8 cellular contexts compared by ENCODE assay signal in genomic region chr2:27322766-27323591, GRCh38. TPM values are rescaled to one million over a fixed set of nuclear protein-coding genes. Genes with fewer than 3 reads are reported as not detected.
A peak's percentile ranks its signal among the peaks of the same experiment; 100 is the strongest.
DNase-seq lines count a peak whose midpoint lies in the region; ATAC-seq, FAIRE-seq and TF ChIP-seq lines count a peak whose summit lies in the region.

TSS of gene MPV17 (minus strand) at chr2:27323097. CDS start at chr2:27322517, 580 bp downstream.

- H3K36me3 ChIP-seq in pancreas (peaks cover 0 to 14% (median 0%) of the 10 kb centered on the region in 3 donors), thyroid gland (peaks cover 10 to 14% of the 10 kb centered on the region in 2 donors)

- no peaks in the 10 kb centered on the region for H3K9me3 ChIP-seq in pancreas
- no peaks in the 10 kb centered on the region for H3K9me3 ChIP-seq in thyroid gland

- peak within 1 kb of the TSS; percentile 93 to 95 (median 94) for H3K27ac ChIP-seq in pancreas
- peak within 1 kb of the TSS; percentile 77 to 94 (median 89) for H3K27ac ChIP-seq in thyroid gland

- WGBS in pancreas, 2 donors = 0% methylated on average over 39 of the region's 39 CpGs
- 0 to 1% methylated on average over 27 to 35 of the region's 39 CpGs for WGBS in thyroid gland, 2 donors

- no peak for TF ChIP-seq CTCF in GM12864 (IDR thresholded peaks at IDR 0.05; ENCODE audit: low read depth, low read length, missing control alignments)
- no peak for TF ChIP-seq CTCF in pancreas (IDR thresholded peaks at IDR 0.05)
- TF ChIP-seq CTCF in thyroid gland (IDR thresholded peaks at IDR 0.05) = no peak

- H3K4me1 ChIP-seq in pancreas = peaks cover 8 to 26% (median 21%) of the 10 kb centered on the region in 3 donors
- peaks cover 11 to 25% of the 10 kb centered on the region in 2 donors for H3K4me1 ChIP-seq in thyroid gland

- ATAC-seq in HG02678 (IDR thresholded peaks at IDR 0.05; ENCODE audit: unreplicated experiment) (peak; percentile 95), Right ventricle myocardium superior (ENCODE audit: poor library complexity) (peak; percentile 95), pancreas (peak; percentile 88 to 96 (median 96))

- FAIRE-seq in pancreas (lab: Jason Lieb, UNC) = no peak

- peak; percentile 79 for DNase-seq in GM12864 (ENCODE audit: low read depth)
- DNase-seq in NCI-H128 (lab: John Stamatoyannopoulos, UW; ENCODE audit: unreplicated experiment) = peak; percentile 60
- DNase-seq in SW 1271 (lab: John Stamatoyannopoulos, UW) = peak; percentile 94 to 95
- peak; percentile 73 for DNase-seq in activated naive CD8-positive, alpha-beta T cell treated with anti-CD3 and anti-CD28 coated beads, Interleukin-2, amount 50 U/mL, for 16 hours (ENCODE audit: low read depth, low spot score)
- DNase-seq in Right ventricle myocardium superior = peak; percentile 94
- peak; percentile 91 to 97 (median 94) for DNase-seq in pancreas
- DNase-seq in thyroid gland = peak; percentile 94 to 95

- H3K4me3 ChIP-seq in GM12864 (ENCODE audit: low read depth, low read length) = peak within 1 kb of the TSS; percentile 93
- peak within 1 kb of the TSS; percentile 71 to 82 (median 77) for H3K4me3 ChIP-seq in pancreas
- H3K4me3 ChIP-seq in thyroid gland (replicated peaks in 1 of 3) = peak within 1 kb of the TSS; percentile 53 to 81 (median 60)

- intact Hi-C loops in Right ventricle myocardium superior (cut with DNase I) (no loop called here), pancreas (cut with DNase I) (no loop called here), thyroid gland (cut with DNase I) (loop anchor here (5.0 kb wide), 1 partner anchor 34 kb away; the partner anchor contains the start of gene GTF3C2)

- H3K27me3 ChIP-seq in pancreas (no peaks in the 10 kb centered on the region), thyroid gland (no peaks in the 10 kb centered on the region)

- peak; percentile 79 to 95 for TF ChIP-seq POLR2A in thyroid gland (IDR thresholded peaks at IDR 0.05)

RNA-seq across cellular contexts. Expression of gene MPV17, which starts in this region (rescaled TPM):
- total RNA-seq in Right ventricle myocardium superior = 37.2 TPM
- 10 to 100 TPM; 24.8 to 38.0 (median 32.0) TPM for total RNA-seq in pancreas
- 10 to 100 TPM; 57.3 to 71.8 TPM for polyA plus RNA-seq in pancreas
- 100 to 1,000 TPM in 3 of 4 donors, 10 to 100 TPM in 1; 92.9 to 151 (median 116) TPM for total RNA-seq in thyroid gland

Comparison
In these comparisons a context has a peak if more than half of its experiments do, and no peak if none do; other contexts are left out.
1. Peak in every context shown above with its lines: DNase-seq, ATAC-seq, H3K4me3 ChIP-seq and H3K27ac ChIP-seq.